23 cellular contexts compared by ENCODE assay signal in genomic region chr9:33795281-33795680, GRCh38. TPM values are rescaled to one million over a fixed set of nuclear protein-coding genes. Genes with fewer than 3 reads are reported as not detected.
DNase-seq lines count a peak whose midpoint lies in the region; ATAC-seq and TF ChIP-seq lines count a peak whose summit lies in the region.
"Had no signal": no experiment of that assay in that cellular context is flagged by ENCODE, and none has a peak within 500 bp of the region (broad histone marks: within the 10 kb centered on the region; RNA-seq: fewer than 3 reads in every experiment).

TSS of gene PRSS3 (plus strand) at chr9:33795561. CDS start at chr9:33795574, 13 bp downstream.

- no TSS peak for BruUV-seq in mammary epithelial cell (replicated peaks; lab: Mats Ljungman, UMichigan)

- ATAC-seq in left colon (peak; percentile 28), HG02759 (IDR thresholded peaks at IDR 0.05; ENCODE audit: unreplicated experiment) (no peak), GM21528 (IDR thresholded peaks at IDR 0.05; ENCODE audit: low FRiP score, unreplicated experiment) (no peak)
- ATAC-seq: T-cell had no signal

- H2AFZ ChIP-seq in mammary epithelial cell (ENCODE audit: low read depth, low read length) = no peak within 1 kb of the TSS

- no peak for TF ChIP-seq CTCF in mammary epithelial cell (conservative IDR thresholded peaks at IDR 0.05 in 1 of 2, IDR thresholded peaks at IDR 0.05 in 1 of 2; ENCODE audit: extremely low read depth in 1 of 2, insufficient read depth in 1 of 2, low read depth in 1 of 2, low read length in 2 of 2)
- no peak for TF ChIP-seq CTCF in transverse colon (IDR thresholded peaks at IDR 0.05)

- 63% methylated on average over 4 of the region's 4 CpGs for WGBS in mammary epithelial cell (ENCODE audit: low coverage, missing lambda C conversion rate)
- WGBS in transverse colon (ENCODE audit: low coverage in 1 of 2), 2 donors = 20 to 51% methylated on average over 1 to 4 of the region's 4 CpGs

- no peak within 1 kb of the TSS for H3K9ac ChIP-seq in mammary epithelial cell (ENCODE audit: insufficient read depth, low read length)

- H4K20me1 ChIP-seq in mammary epithelial cell (ENCODE audit: insufficient read depth, low read length) = no peaks in the 10 kb centered on the region

- no peak for TF ChIP-seq POLR2A in transverse colon (IDR thresholded peaks at IDR 0.05)

- H3K36me3 ChIP-seq in mammary epithelial cell (ENCODE audit: insufficient read depth, low read length) = no peaks in the 10 kb centered on the region
- H3K36me3 ChIP-seq in transverse colon = no peaks in the 10 kb centered on the region
- H3K36me3 ChIP-seq: esophagus muscularis mucosa had no signal

- CTCF ChIA-PET in mammary epithelial cell (lab: Charles Lee; ENCODE audit: low non-redundant PET) = no interaction called here

- dilution Hi-C loops in mammary epithelial cell (cut with HindIII; ENCODE audit: low sequenced_read_pairs) = loop anchor here (5.0 kb wide), 1 partner anchor 102 kb away; no protein-coding TSS in a partner anchor

- H3K4me1 ChIP-seq in mammary epithelial cell (ENCODE audit: insufficient read depth, low read length) = peaks cover 8% of the 10 kb centered on the region
- H3K4me1 ChIP-seq in transverse colon = peaks cover 0 to 9% (median 0%) of the 10 kb centered on the region in 4 donors
- H3K4me1 ChIP-seq: BE2C, esophagus muscularis mucosa had no signal

- peak; percentile 49 for DNase-seq in NCI-H2029 (lab: John Stamatoyannopoulos, UW)
- no peak for DNase-seq in NCI-H2029 treated with DMSO at 0.1 percent for 48 hours (lab: John Stamatoyannopoulos, UW)
- DNase-seq in mammary epithelial cell = no peak
- DNase-seq in left colon = no peak
- DNase-seq in transverse colon = no peak
- no peak for DNase-seq in SIG-M5 (lab: John Stamatoyannopoulos, UW)
- DNase-seq: 8988T; activated T-cell treated with anti-CD3 and anti-CD28 coated beads, Interleukin-2, amount 50 U/mL, for 1 hour; BE2C; GF-D8; glutamatergic neuron; NCI-H226; stimulated activated CD4-positive, alpha-beta T cell treated with anti-CD3 and anti-CD28 coated beads, Interleukin-4, amount 100 ng/mL, for 1 hour had no signal

- no peak within 1 kb of the TSS for H3K4me2 ChIP-seq in mammary epithelial cell (ENCODE audit: insufficient read depth, low read depth, low read length)

- H3K9me3 ChIP-seq in mammary epithelial cell (replicated peaks; ENCODE audit: insufficient read depth, low read length) = no peaks in the 10 kb centered on the region
- no peaks in the 10 kb centered on the region for H3K9me3 ChIP-seq in transverse colon
- H3K9me3 ChIP-seq: BE2C, esophagus muscularis mucosa had no signal

- no peaks in the 10 kb centered on the region for H3K27me3 ChIP-seq in mammary epithelial cell (ENCODE audit: insufficient read depth, low read length)
- H3K27me3 ChIP-seq in transverse colon = no peaks in the 10 kb centered on the region
- H3K27me3 ChIP-seq: BE2C had no signal

- intact Hi-C loops in mammary epithelial cell (cut with micrococcal nuclease) (no loop called here), left colon (cut with DNase I, micrococcal nuclease) (no loop called here), transverse colon (cut with DNase I; ENCODE audit: low total_unique reads) (no loop called here)

- H3K4me3 ChIP-seq in mammary epithelial cell (replicated peaks in 1 of 3; ENCODE audit: insufficient read depth in 1 of 3, low read depth in 2 of 3, low read length in 3 of 3) (no peak within 1 kb of the TSS), transverse colon (no peak within 1 kb of the TSS)
- H3K4me3 ChIP-seq: esophagus muscularis mucosa, GM12878, skin epidermis had no signal

- TF ChIP-seq EP300 in transverse colon (IDR thresholded peaks at IDR 0.05; ENCODE audit: low read depth) = no peak

- H3K27ac ChIP-seq in mammary epithelial cell (ENCODE audit: insufficient read depth, low read depth, low read length) (no peak within 1 kb of the TSS), transverse colon (no peak within 1 kb of the TSS)
- H3K27ac ChIP-seq: esophagus muscularis mucosa, skin epidermis had no signal

- H3K79me2 ChIP-seq in mammary epithelial cell (ENCODE audit: insufficient read depth, low read length) = no peaks in the 10 kb centered on the region

- in situ Hi-C loops in mammary epithelial cell (cut with MboI; ENCODE audit: low sequenced_read_pairs in 2 of 2) = no loop called here
- in situ Hi-C loops in transverse colon (cut with MboI; ENCODE audit: low pct_ligation_motif_present in 1 of 4, low pct_unique_long_range_greater_than_20kb in 1 of 4, low sequenced_read_pairs in 3 of 4) = no loop called here

RNA-seq across cellular contexts. Expression of gene PRSS3, which starts in this region (rescaled TPM):
- total RNA-seq in mammary epithelial cell (10 to 100 TPM in 1 of 2 donors, 1 to 10 TPM in 1; 1.0 to 27.6 TPM), left colon (100 to 1,000 TPM; 244 to 310 TPM), transverse colon (100 to 1,000 TPM in 3 of 4 donors, 10 to 100 TPM in 1; 42.2 to 298 (median 113) TPM)
- 50.8 TPM for polyA plus RNA-seq in mammary epithelial cell
- 81.6 TPM for polyA minus RNA-seq in mammary epithelial cell
- total RNA-seq: activated CD4-positive, alpha-beta memory T cell treated with anti-CD3 and anti-CD28 coated beads for 36 hours; progenitor cell of endocrine pancreas; subcutaneous adipose tissue had no signal
- polyA plus RNA-seq: GM12878; naive thymus-derived CD8-positive, alpha-beta T cell had no signal
